1 cellular context compared by ENCODE assay signal in genomic region chr15:81327526-81327925, GRCh38.
A peak's percentile ranks its signal among the peaks of the same experiment; 100 is the strongest.
TF ChIP-seq lines count a peak whose summit lies in the region.

No MANE protein-coding gene starts in this region.

TF ChIP-seq in GM12878, 131 proteins besides CTCF, POLR2A, EP300 and RAD21:
- TF ChIP-seq, protein P1, sequence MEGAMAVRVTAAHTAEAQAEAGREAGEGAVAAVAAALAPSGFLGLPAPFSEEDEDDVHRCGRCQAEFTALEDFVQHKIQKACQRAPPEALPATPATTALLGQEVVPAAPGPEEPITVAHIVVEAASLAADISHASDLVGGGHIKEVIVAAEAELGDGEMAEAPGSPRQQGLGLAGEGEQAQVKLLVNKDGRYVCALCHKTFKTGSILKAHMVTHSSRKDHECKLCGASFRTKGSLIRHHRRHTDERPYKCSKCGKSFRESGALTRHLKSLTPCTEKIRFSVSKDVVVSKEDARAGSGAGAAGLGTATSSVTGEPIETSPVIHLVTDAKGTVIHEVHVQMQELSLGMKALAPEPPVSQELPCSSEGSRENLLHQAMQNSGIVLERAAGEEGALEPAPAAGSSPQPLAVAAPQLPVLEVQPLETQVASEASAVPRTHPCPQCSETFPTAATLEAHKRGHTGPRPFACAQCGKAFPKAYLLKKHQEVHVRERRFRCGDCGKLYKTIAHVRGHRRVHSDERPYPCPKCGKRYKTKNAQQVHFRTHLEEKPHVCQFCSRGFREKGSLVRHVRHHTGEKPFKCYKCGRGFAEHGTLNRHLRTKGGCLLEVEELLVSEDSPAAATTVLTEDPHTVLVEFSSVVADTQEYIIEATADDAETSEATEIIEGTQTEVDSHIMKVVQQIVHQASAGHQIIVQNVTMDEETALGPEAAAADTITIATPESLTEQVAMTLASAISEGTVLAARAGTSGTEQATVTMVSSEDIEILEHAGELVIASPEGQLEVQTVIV (IDR thresholded peaks at IDR 0.05; ENCODE audit: borderline replicate concordance, partially characterized antibody): no peak
- TF ChIP-seq POU2F2 (IDR thresholded peaks at IDR 0.05; ENCODE audit: borderline replicate concordance, low read depth, low read length): 0 out of 3 replicates have a peak, but pooled peaks have one; percentile 25
